Comparison of ENCODE assay signal across 1 cellular context in genomic region chr1:248825909-248826760, GRCh38.
A peak's percentile ranks its signal among the peaks of the same experiment; 100 is the strongest.
TF ChIP-seq lines count a peak whose summit lies in the region.

Gene SH3BP5L, minus strand, starts transcription at chr1:248825915. Its CDS starts 980 bp downstream, at chr1:248824935.

TF ChIP-seq in GM12878, 131 proteins besides CTCF, POLR2A, EP300 and RAD21 (continued from another document and continues in another):
- TF ChIP-seq, protein P1, sequence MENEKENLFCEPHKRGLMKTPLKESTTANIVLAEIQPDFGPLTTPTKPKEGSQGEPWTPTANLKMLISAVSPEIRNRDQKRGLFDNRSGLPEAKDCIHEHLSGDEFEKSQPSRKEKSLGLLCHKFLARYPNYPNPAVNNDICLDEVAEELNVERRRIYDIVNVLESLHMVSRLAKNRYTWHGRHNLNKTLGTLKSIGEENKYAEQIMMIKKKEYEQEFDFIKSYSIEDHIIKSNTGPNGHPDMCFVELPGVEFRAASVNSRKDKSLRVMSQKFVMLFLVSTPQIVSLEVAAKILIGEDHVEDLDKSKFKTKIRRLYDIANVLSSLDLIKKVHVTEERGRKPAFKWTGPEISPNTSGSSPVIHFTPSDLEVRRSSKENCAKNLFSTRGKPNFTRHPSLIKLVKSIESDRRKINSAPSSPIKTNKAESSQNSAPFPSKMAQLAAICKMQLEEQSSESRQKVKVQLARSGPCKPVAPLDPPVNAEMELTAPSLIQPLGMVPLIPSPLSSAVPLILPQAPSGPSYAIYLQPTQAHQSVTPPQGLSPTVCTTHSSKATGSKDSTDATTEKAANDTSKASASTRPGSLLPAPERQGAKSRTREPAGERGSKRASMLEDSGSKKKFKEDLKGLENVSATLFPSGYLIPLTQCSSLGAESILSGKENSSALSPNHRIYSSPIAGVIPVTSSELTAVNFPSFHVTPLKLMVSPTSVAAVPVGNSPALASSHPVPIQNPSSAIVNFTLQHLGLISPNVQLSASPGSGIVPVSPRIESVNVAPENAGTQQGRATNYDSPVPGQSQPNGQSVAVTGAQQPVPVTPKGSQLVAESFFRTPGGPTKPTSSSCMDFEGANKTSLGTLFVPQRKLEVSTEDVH (IDR thresholded peaks at IDR 0.05; ENCODE audit: low read depth, partially characterized antibody): peak; percentile 76
- TF ChIP-seq ETV6 (conservative IDR thresholded peaks at IDR 0.05 in 1 of 2, IDR thresholded peaks at IDR 0.05 in 1 of 2; ENCODE audit: borderline replicate concordance in 1 of 2, low read depth in 1 of 2): 0 out of 4 replicates have a peak, but pooled peaks of 1 of the 2 experiments have one; percentile 14
- no peak; the same call in 1 of the 2 replicates for TF ChIP-seq CBFB (IDR thresholded peaks at IDR 0.05; ENCODE audit: low read depth)
- no peak for TF ChIP-seq BRCA1 (IDR thresholded peaks at IDR 0.05; ENCODE audit: low read depth, low read length)
- TF ChIP-seq EED (IDR thresholded peaks at IDR 0.05; ENCODE audit: low read depth): no peak
- TF ChIP-seq POU2F2 (IDR thresholded peaks at IDR 0.05; ENCODE audit: borderline replicate concordance, low read depth, low read length): no peak
- TF ChIP-seq, protein P2, sequence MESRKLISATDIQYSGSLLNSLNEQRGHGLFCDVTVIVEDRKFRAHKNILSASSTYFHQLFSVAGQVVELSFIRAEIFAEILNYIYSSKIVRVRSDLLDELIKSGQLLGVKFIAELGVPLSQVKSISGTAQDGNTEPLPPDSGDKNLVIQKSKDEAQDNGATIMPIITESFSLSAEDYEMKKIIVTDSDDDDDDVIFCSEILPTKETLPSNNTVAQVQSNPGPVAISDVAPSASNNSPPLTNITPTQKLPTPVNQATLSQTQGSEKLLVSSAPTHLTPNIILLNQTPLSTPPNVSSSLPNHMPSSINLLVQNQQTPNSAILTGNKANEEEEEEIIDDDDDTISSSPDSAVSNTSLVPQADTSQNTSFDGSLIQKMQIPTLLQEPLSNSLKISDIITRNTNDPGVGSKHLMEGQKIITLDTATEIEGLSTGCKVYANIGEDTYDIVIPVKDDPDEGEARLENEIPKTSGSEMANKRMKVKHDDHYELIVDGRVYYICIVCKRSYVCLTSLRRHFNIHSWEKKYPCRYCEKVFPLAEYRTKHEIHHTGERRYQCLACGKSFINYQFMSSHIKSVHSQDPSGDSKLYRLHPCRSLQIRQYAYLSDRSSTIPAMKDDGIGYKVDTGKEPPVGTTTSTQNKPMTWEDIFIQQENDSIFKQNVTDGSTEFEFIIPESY (IDR thresholded peaks at IDR 0.05): no peak
- no peak for TF ChIP-seq NFXL1 (IDR thresholded peaks at IDR 0.05; ENCODE audit: borderline replicate concordance)
- TF ChIP-seq, protein P3, sequence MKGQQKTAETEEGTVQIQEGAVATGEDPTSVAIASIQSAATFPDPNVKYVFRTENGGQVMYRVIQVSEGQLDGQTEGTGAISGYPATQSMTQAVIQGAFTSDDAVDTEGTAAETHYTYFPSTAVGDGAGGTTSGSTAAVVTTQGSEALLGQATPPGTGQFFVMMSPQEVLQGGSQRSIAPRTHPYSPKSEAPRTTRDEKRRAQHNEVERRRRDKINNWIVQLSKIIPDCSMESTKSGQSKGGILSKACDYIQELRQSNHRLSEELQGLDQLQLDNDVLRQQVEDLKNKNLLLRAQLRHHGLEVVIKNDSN (IDR thresholded peaks at IDR 0.05; ENCODE audit: borderline replicate concordance, extremely low read length, insufficient read depth, low read depth, low read length): no peak
- TF ChIP-seq CREB1 (IDR thresholded peaks at IDR 0.05; ENCODE audit: low read depth): peak; percentile 90
- no peak for TF ChIP-seq CHD1 (IDR thresholded peaks at IDR 0.05; ENCODE audit: low read depth, low read length)
- no peak for TF ChIP-seq TCF3 (IDR thresholded peaks at IDR 0.05; ENCODE audit: borderline replicate concordance, insufficient read depth, low read depth, low read length)
- TF ChIP-seq SMAD5 (IDR thresholded peaks at IDR 0.05; ENCODE audit: low read depth): peak; percentile 44; the same call in 1 of the 2 replicates
- TF ChIP-seq NR2C2 (IDR thresholded peaks at IDR 0.05; ENCODE audit: borderline replicate concordance, control insufficient read depth, insufficient read length, low read depth): no peak
- TF ChIP-seq NR2C1 (IDR thresholded peaks at IDR 0.05): peak; percentile 92
- TF ChIP-seq MTA3 (IDR thresholded peaks at IDR 0.05; ENCODE audit: borderline replicate concordance, low read length): no peak
- no peak for TF ChIP-seq SREBF1 (IDR thresholded peaks at IDR 0.05; ENCODE audit: low read length)
- peak; percentile 67 for TF ChIP-seq SIX5 (IDR thresholded peaks at IDR 0.05; ENCODE audit: low read depth, low read length, severe bottlenecking)
- peak; percentile 33 for TF ChIP-seq PBX3 (IDR thresholded peaks at IDR 0.05; ENCODE audit: insufficient replicate concordance, low read depth, low read length)
- TF ChIP-seq IKZF1 (conservative IDR thresholded peaks at IDR 0.05): peak; percentile 83
- no peak for TF ChIP-seq YBX1 (IDR thresholded peaks at IDR 0.05)
- peak; percentile 81 for TF ChIP-seq SMAD1 (IDR thresholded peaks at IDR 0.05; ENCODE audit: low read depth, partially characterized antibody)
- no peak for TF ChIP-seq FOS (IDR thresholded peaks at IDR 0.05; ENCODE audit: borderline replicate concordance, extremely low read depth, insufficient read length)
- no peak for TF ChIP-seq E2F4 (IDR thresholded peaks at IDR 0.05; ENCODE audit: low read depth, low read length)
- TF ChIP-seq ZBED1 (IDR thresholded peaks at IDR 0.05; ENCODE audit: borderline replicate concordance): peak; percentile 14; the same call in 1 of the 2 replicates
- TF ChIP-seq, protein P4, sequence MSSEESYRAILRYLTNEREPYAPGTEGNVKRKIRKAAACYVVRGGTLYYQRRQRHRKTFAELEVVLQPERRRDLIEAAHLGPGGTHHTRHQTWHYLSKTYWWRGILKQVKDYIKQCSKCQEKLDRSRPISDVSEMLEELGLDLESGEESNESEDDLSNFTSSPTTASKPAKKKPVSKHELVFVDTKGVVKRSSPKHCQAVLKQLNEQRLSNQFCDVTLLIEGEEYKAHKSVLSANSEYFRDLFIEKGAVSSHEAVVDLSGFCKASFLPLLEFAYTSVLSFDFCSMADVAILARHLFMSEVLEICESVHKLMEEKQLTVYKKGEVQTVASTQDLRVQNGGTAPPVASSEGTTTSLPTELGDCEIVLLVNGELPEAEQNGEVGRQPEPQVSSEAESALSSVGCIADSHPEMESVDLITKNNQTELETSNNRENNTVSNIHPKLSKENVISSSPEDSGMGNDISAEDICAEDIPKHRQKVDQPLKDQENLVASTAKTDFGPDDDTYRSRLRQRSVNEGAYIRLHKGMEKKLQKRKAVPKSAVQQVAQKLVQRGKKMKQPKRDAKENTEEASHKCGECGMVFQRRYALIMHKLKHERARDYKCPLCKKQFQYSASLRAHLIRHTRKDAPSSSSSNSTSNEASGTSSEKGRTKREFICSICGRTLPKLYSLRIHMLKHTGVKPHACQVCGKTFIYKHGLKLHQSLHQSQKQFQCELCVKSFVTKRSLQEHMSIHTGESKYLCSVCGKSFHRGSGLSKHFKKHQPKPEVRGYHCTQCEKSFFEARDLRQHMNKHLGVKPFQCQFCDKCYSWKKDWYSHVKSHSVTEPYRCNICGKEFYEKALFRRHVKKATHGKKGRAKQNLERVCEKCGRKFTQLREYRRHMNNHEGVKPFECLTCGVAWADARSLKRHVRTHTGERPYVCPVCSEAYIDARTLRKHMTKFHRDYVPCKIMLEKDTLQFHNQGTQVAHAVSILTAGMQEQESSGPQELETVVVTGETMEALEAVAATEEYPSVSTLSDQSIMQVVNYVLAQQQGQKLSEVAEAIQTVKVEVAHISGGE (CRISPR knock-in tag; IDR thresholded peaks at IDR 0.05): peak; percentile 51; the same call in 1 of the 2 replicates
- TF ChIP-seq, protein P5, sequence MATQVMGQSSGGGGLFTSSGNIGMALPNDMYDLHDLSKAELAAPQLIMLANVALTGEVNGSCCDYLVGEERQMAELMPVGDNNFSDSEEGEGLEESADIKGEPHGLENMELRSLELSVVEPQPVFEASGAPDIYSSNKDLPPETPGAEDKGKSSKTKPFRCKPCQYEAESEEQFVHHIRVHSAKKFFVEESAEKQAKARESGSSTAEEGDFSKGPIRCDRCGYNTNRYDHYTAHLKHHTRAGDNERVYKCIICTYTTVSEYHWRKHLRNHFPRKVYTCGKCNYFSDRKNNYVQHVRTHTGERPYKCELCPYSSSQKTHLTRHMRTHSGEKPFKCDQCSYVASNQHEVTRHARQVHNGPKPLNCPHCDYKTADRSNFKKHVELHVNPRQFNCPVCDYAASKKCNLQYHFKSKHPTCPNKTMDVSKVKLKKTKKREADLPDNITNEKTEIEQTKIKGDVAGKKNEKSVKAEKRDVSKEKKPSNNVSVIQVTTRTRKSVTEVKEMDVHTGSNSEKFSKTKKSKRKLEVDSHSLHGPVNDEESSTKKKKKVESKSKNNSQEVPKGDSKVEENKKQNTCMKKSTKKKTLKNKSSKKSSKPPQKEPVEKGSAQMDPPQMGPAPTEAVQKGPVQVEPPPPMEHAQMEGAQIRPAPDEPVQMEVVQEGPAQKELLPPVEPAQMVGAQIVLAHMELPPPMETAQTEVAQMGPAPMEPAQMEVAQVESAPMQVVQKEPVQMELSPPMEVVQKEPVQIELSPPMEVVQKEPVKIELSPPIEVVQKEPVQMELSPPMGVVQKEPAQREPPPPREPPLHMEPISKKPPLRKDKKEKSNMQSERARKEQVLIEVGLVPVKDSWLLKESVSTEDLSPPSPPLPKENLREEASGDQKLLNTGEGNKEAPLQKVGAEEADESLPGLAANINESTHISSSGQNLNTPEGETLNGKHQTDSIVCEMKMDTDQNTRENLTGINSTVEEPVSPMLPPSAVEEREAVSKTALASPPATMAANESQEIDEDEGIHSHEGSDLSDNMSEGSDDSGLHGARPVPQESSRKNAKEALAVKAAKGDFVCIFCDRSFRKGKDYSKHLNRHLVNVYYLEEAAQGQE (IDR thresholded peaks at IDR 0.05; ENCODE audit: low read depth, low read length): no peak
- TF ChIP-seq POLR2AphosphoS2 (IDR thresholded peaks at IDR 0.05; ENCODE audit: low read depth, low read length): peak; percentile 70; the same call in 1 of the 2 replicates
- TF ChIP-seq TBL1XR1 (IDR thresholded peaks at IDR 0.05; ENCODE audit: low read depth, low read length): no peak
- TF ChIP-seq SMARCA5 (IDR thresholded peaks at IDR 0.05): peak; percentile 90
- TF ChIP-seq DPF2 (IDR thresholded peaks at IDR 0.05): 0 out of 2 replicates have a peak, but pooled peaks have one; percentile 71
- TF ChIP-seq MEF2A (IDR thresholded peaks at IDR 0.05; ENCODE audit: insufficient read depth, low read depth, low read length): no peak
- 0 out of 2 replicates have a peak, but pooled peaks have one; percentile 17 for TF ChIP-seq BACH1 (IDR thresholded peaks at IDR 0.05; ENCODE audit: borderline replicate concordance)
- no peak for TF ChIP-seq CEBPB (IDR thresholded peaks at IDR 0.05; ENCODE audit: borderline replicate concordance in 1 of 2, low read depth in 2 of 2, low read length in 2 of 2)
- TF ChIP-seq SUZ12 (IDR thresholded peaks at IDR 0.05; ENCODE audit: unreplicated experiment): no peak
- TF ChIP-seq IKZF2 (IDR thresholded peaks at IDR 0.05): no peak
- TF ChIP-seq CBX3 (IDR thresholded peaks at IDR 0.05; ENCODE audit: borderline replicate concordance, low read depth): no peak
- no peak for TF ChIP-seq NFYA (IDR thresholded peaks at IDR 0.05; ENCODE audit: borderline replicate concordance, low read depth, low read length)
- TF ChIP-seq ZBTB40 (IDR thresholded peaks at IDR 0.05; ENCODE audit: borderline replicate concordance): peak; percentile 95
- TF ChIP-seq RAD51 (IDR thresholded peaks at IDR 0.05): no peak
- no peak for TF ChIP-seq ZNF217 (IDR thresholded peaks at IDR 0.05)
- TF ChIP-seq HCFC1 (IDR thresholded peaks at IDR 0.05; ENCODE audit: low read length): peak; percentile 87
